ENCODE assay signal across 8 cellular contexts in the genomic region with DNA sequence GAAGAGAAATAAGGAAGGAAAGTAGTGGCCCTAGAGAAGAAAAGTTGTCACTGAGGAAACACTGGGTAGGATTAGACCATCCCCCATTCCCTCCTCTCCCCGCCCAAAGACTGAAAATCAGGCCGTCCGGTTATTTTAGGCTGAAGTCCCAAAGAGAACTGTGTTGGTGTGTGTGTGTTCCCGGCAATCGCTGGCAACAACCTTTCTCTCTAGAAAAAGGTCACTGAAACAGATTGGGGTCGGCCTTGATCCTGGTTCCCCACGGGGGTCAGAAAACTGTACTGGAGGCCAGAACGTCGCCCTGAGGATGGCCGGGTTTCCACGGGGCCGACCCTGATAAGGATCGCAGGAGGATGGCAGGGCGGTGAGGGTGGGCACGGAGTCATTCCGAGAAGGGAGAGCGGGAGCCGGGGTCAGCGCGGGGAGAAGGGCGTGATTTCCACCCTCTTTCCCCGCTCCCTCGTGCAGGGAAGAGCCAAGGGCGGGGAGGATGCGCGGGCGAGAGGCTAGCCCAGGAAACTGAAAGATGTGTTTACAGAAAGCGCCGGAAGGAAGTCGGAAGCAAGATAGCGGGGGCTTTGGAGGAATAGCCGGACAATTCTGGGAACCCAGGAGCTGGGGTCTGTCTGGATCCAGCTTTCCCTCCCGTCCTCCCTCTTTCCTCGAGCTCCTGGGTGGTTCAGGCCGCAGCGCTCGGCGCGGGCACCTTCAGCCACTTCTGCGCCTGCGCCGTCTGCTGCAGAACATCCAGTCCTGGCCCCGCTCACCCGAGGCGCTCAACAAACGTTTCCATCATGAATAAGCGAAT. TPM values are rescaled to one million over a fixed set of nuclear protein-coding genes. Genes with fewer than 3 reads are reported as not detected.
DNase-seq lines count a peak whose midpoint lies in the region; ATAC-seq, FAIRE-seq and TF ChIP-seq lines count a peak whose summit lies in the region.

No MANE protein-coding gene starts in this region.

- peaks cover 15% of the 10 kb centered on the region for H3K4me1 ChIP-seq in RWPE2 (ENCODE audit: insufficient read depth, poor library complexity, severe bottlenecking)
- H3K4me1 ChIP-seq in skeletal muscle tissue (ENCODE audit: control insufficient read depth in 3 of 3, insufficient read depth in 3 of 3, low read length in 3 of 3): peaks cover 6 to 9% (median 6%) of the 10 kb centered on the region in 3 donors

- peak overlapping the region; percentile 95 to 96 for H3K27ac Mint-ChIP-seq in activated naive CD4-positive, alpha-beta T cell treated with anti-CD3 and anti-CD28 coated beads, Interleukin-2, amount 50 U/mL, for 72 hours

- POLR2A ChIA-PET in AG04450 (lab: Yijun Ruan, JAX): interaction anchor here (1.0 kb wide), 1 partner anchor 18 kb away, joined by 3 read pairs; no protein-coding TSS in a partner anchor

- H3K36me3 ChIP-seq in RWPE2 (ENCODE audit: low read depth) (no peaks in the 10 kb centered on the region), skeletal muscle tissue (ENCODE audit: control insufficient read depth in 3 of 3, insufficient read depth in 3 of 3, low read length in 3 of 3) (no peaks in the 10 kb centered on the region)

- peak overlapping the region; percentile 53 to 74 (median 71) for H3K9ac ChIP-seq in skeletal muscle tissue (ENCODE audit: low read depth in 1 of 3, low read length in 3 of 3)

- no peaks in the 10 kb centered on the region for H3K27me3 ChIP-seq in AG04450 (ENCODE audit: control insufficient read depth, insufficient read depth, low read length)
- H3K27me3 ChIP-seq in RWPE2 (ENCODE audit: insufficient read depth, poor library complexity, severe bottlenecking): no peaks in the 10 kb centered on the region
- no peaks in the 10 kb centered on the region for H3K27me3 ChIP-seq in skeletal muscle tissue (ENCODE audit: control insufficient read depth in 3 of 3, insufficient read depth in 3 of 3, low read length in 3 of 3)

- TF ChIP-seq CTCF in AG04450 (IDR thresholded peaks at IDR 0.05; ENCODE audit: low read depth, low read length) (no peak), GM20000 (IDR thresholded peaks at IDR 0.05; ENCODE audit: extremely low read depth, missing control alignments) (no peak), RWPE2 (IDR thresholded peaks at IDR 0.05; ENCODE audit: poor library complexity, severe bottlenecking) (no peak)

- H3K36me3 Mint-ChIP-seq in activated naive CD4-positive, alpha-beta T cell treated with anti-CD3 and anti-CD28 coated beads, Interleukin-2, amount 50 U/mL, for 72 hours: peaks cover 0 to 5% of the 10 kb centered on the region in 2 donors

- peak overlapping the region; percentile 44 for H3K4me3 ChIP-seq in AG04450 (ENCODE audit: low read depth, low read length)
- peak overlapping the region; percentile 15 for H3K4me3 ChIP-seq in RWPE2 (ENCODE audit: severe bottlenecking)
- H3K4me3 ChIP-seq in skeletal muscle tissue (ENCODE audit: low read length in 3 of 3): peak overlapping the region; percentile 69 to 79 (median 72)

- H3K27ac ChIP-seq in AG04450 (ENCODE audit: low read depth, low read length): peak overlapping the region; percentile 52
- no peak overlapping the region for H3K27ac ChIP-seq in RWPE2 (ENCODE audit: poor library complexity, severe bottlenecking)
- H3K27ac ChIP-seq in skeletal muscle tissue (ENCODE audit: low read depth, low read length): peak overlapping the region; percentile 82

- intact Hi-C loops in left cardiac atrium (cut with DNase I): no loop called here

- CTCF ChIA-PET in AG04450 (lab: Charles Lee): interaction anchor here (0.9 kb wide), 1 partner anchor 10 kb away, joined by 5 read pairs; no protein-coding TSS in a partner anchor

- DNase-seq in AG04450 (ENCODE audit: low read depth, low spot score) (no peak), GM20000 (ENCODE audit: low spot score) (peak; percentile 78), RWPE2 (ENCODE audit: low spot score) (no peak), left cardiac atrium (peak; percentile 91), SHP77 treated with DMSO at 0.1 percent for 48 hours (lab: John Stamatoyannopoulos, UW) (no peak), urothelium cell line (ENCODE audit: low spot score) (no peak)
- DNase-seq in activated naive CD4-positive, alpha-beta T cell treated with anti-CD3 and anti-CD28 coated beads, Interleukin-2, amount 50 U/mL, for 72 hours (ENCODE audit: low spot score in 2 of 2): peak; percentile 71 to 81

- H3K9me3 ChIP-seq in AG04450 (ENCODE audit: control insufficient read depth, insufficient read depth, low read length): no peaks in the 10 kb centered on the region
- no peaks in the 10 kb centered on the region for H3K9me3 ChIP-seq in RWPE2 (ENCODE audit: severe bottlenecking)
- H3K9me3 ChIP-seq in skeletal muscle tissue (ENCODE audit: control insufficient read depth in 3 of 3, low read length in 3 of 3): no peaks in the 10 kb centered on the region

- no peak for FAIRE-seq in urothelium cell line (lab: Jason Lieb, UNC)

- H3K9me3 Mint-ChIP-seq in activated naive CD4-positive, alpha-beta T cell treated with anti-CD3 and anti-CD28 coated beads, Interleukin-2, amount 50 U/mL, for 72 hours: peaks cover 0 to 8% of the 10 kb centered on the region in 2 donors

- ATAC-seq in RWPE2 (ENCODE audit: low read depth) (peak; percentile 41), left cardiac atrium (peak; percentile 90 to 93)
- ATAC-seq in activated naive CD4-positive, alpha-beta T cell treated with anti-CD3 and anti-CD28 coated beads, Interleukin-2, amount 50 U/mL, for 72 hours: peak; percentile 88 to 90

RNA-seq across cellular contexts. Expression of a gene that starts 25.3 kb away (rescaled TPM):
- 37.0 and 41.3 TPM in 2 replicates for polyA plus RNA-seq in AG04450 (2011; rRNA removed)
- 59.5 and 61.0 TPM in 2 replicates for polyA minus RNA-seq in AG04450 (2011; rRNA and poly(A)+ RNA removed)
- total RNA-seq in activated naive CD4-positive, alpha-beta T cell treated with anti-CD3 and anti-CD28 coated beads, Interleukin-2, amount 50 U/mL, for 72 hours: 10 to 100 TPM; 18.8 to 25.8 TPM
- total RNA-seq in left cardiac atrium (10 to 100 TPM; 16.1 to 18.4 TPM), skeletal muscle tissue (20.4 TPM)

Comparison
In these comparisons a context has a peak if more than half of its experiments do, and no peak if none do; other contexts are left out.
1. DNase-seq: peak in GM20000 (single experiment), activated naive CD4-positive, alpha-beta T cell treated with anti-CD3 and anti-CD28 coated beads, Interleukin-2, amount 50 U/mL, for 72 hours (2 of 2) and left cardiac atrium (single experiment); none in AG04450 (single experiment), RWPE2 (single experiment), SHP77 treated with DMSO at 0.1 percent for 48 hours (single experiment) and urothelium cell line (single experiment).
2. H3K4me3 ChIP-seq: peak in every context shown above with its lines; median percentile 72 in skeletal muscle tissue; 44 in AG04450; 15 in RWPE2.
3. ATAC-seq: peak in every context shown above with its lines; median percentile 92 in left cardiac atrium; 89 in activated naive CD4-positive, alpha-beta T cell treated with anti-CD3 and anti-CD28 coated beads, Interleukin-2, amount 50 U/mL, for 72 hours; 41 in RWPE2.